Comparison of ENCODE assay signal across 12 cellular contexts in genomic region chr14:87131879-87132278, GRCh38.
A peak's percentile ranks its signal among the peaks of the same experiment; 100 is the strongest.
DNase-seq lines count a peak whose midpoint lies in the region; ATAC-seq and TF ChIP-seq lines count a peak whose summit lies in the region.
"Had no signal": no experiment of that assay in that cellular context is flagged by ENCODE, and none has a peak within 500 bp of the region (broad histone marks: within the 10 kb centered on the region; RNA-seq: fewer than 3 reads in every experiment).

No MANE protein-coding gene starts in this region.

- no peak overlapping the region for H3K27ac Mint-ChIP-seq in activated T-helper 17 cell treated with anti-CD3 and anti-CD28 coated beads, Interleukin-2, amount 50 U/mL, for 72 hours
- H3K27ac Mint-ChIP-seq: activated T-cell treated with anti-CD3 and anti-CD28 coated beads, Interleukin-2, amount 50 U/mL, for 72 hours had no signal

- no peak for TF ChIP-seq CTCF in omental fat pad (IDR thresholded peaks at IDR 0.05)

- H3K27ac ChIP-seq in epithelial cell of prostate: peak overlapping the region; percentile 87

- H3K9me3 Mint-ChIP-seq in activated T-helper 17 cell treated with anti-CD3 and anti-CD28 coated beads, Interleukin-2, amount 50 U/mL, for 72 hours: peaks cover 16% of the 10 kb centered on the region

- peak; percentile 22 for DNase-seq in H7
- DNase-seq in NCI-H69 (lab: John Stamatoyannopoulos, UW): peak; percentile 85
- peak; percentile 91 for DNase-seq in epithelial cell of prostate (ENCODE audit: low read depth, low spot score)
- DNase-seq in omental fat pad (ENCODE audit: low spot score): no peak
- no peak for DNase-seq in AML-193 (lab: John Stamatoyannopoulos, UW)
- no peak for DNase-seq in LoVo (ENCODE audit: low spot score)
- DNase-seq: activated T-cell treated with anti-CD3 and anti-CD28 coated beads, Interleukin-2, amount 50 U/mL, for 72 hours; Calu3; midbrain; MM.1S had no signal

- no peaks in the 10 kb centered on the region for H3K36me3 ChIP-seq in H7 (replicated peaks; ENCODE audit: control insufficient read depth, insufficient read depth, low read length)

- H3K4me3 Mint-ChIP-seq in activated T-helper 17 cell treated with anti-CD3 and anti-CD28 coated beads, Interleukin-2, amount 50 U/mL, for 72 hours: no peak overlapping the region
- H3K4me3 Mint-ChIP-seq: activated T-cell treated with anti-CD3 and anti-CD28 coated beads, Interleukin-2, amount 50 U/mL, for 72 hours had no signal

- no peaks in the 10 kb centered on the region for H3K27me3 ChIP-seq in H7 (ENCODE audit: control insufficient read depth, insufficient read depth, low read length)

- ATAC-seq in omental fat pad (ENCODE audit: low FRiP score) (peak; percentile 95), GM21619 (IDR thresholded peaks at IDR 0.05; ENCODE audit: unreplicated experiment) (no peak)
- no peak for ATAC-seq in activated T-helper 17 cell treated with anti-CD3 and anti-CD28 coated beads, Interleukin-2, amount 50 U/mL, for 72 hours (replicated peaks)
- ATAC-seq: activated T-cell treated with anti-CD3 and anti-CD28 coated beads, Interleukin-2, amount 50 U/mL, for 72 hours had no signal

- H3K36me3 Mint-ChIP-seq in activated T-helper 17 cell treated with anti-CD3 and anti-CD28 coated beads, Interleukin-2, amount 50 U/mL, for 72 hours (ENCODE audit: low read depth): no peaks in the 10 kb centered on the region

- no peaks in the 10 kb centered on the region for H3K27me3 Mint-ChIP-seq in activated T-helper 17 cell treated with anti-CD3 and anti-CD28 coated beads, Interleukin-2, amount 50 U/mL, for 72 hours

- no peaks in the 10 kb centered on the region for H3K4me1 Mint-ChIP-seq in activated T-helper 17 cell treated with anti-CD3 and anti-CD28 coated beads, Interleukin-2, amount 50 U/mL, for 72 hours

- no peak overlapping the region for H3K4me3 ChIP-seq in H7 (ENCODE audit: insufficient read depth, low read depth, low read length)

Comparison
In these comparisons a context has a peak if more than half of its experiments do, and no peak if none do; other contexts are left out.
1. DNase-seq: peak in H7 (single experiment), NCI-H69 (single experiment) and epithelial cell of prostate (single experiment); none in omental fat pad (single experiment), AML-193 (0 of 2) and LoVo (single experiment).